In the genomic region with DNA sequence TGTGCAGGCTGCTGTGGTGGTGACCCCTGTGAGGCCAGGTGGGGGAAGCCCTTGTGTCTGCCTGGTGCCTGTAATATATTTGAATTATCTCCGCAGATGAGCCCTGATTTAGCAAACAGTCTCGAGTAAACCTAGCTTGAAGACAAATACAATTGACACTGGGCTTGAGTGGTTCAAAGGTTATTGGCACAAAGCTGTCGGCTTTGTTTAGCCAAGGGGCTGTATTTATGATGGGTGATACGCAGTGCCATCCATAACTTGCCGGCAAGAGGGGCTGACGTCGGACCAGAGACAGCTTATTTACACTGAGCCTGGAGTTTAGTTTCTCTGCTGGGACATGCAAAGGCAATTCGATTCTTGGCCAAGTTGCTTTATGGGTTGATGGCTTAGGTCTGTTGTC, we compare ENCODE assay signal across 1 cellular context.
TF ChIP-seq lines count a peak whose summit lies in the region.

No MANE protein-coding gene starts in this region.

TF ChIP-seq in HepG2, 621 proteins besides CTCF, POLR2A, EP300 and RAD21 (continued from another document and continues in another):
- TF ChIP-seq, protein P1, sequence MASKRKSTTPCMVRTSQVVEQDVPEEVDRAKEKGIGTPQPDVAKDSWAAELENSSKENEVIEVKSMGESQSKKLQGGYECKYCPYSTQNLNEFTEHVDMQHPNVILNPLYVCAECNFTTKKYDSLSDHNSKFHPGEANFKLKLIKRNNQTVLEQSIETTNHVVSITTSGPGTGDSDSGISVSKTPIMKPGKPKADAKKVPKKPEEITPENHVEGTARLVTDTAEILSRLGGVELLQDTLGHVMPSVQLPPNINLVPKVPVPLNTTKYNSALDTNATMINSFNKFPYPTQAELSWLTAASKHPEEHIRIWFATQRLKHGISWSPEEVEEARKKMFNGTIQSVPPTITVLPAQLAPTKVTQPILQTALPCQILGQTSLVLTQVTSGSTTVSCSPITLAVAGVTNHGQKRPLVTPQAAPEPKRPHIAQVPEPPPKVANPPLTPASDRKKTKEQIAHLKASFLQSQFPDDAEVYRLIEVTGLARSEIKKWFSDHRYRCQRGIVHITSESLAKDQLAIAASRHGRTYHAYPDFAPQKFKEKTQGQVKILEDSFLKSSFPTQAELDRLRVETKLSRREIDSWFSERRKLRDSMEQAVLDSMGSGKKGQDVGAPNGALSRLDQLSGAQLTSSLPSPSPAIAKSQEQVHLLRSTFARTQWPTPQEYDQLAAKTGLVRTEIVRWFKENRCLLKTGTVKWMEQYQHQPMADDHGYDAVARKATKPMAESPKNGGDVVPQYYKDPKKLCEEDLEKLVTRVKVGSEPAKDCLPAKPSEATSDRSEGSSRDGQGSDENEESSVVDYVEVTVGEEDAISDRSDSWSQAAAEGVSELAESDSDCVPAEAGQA (IDR thresholded peaks at IDR 0.05; ENCODE audit: low read depth): no peak
- TF ChIP-seq, protein P1 (CRISPR knock-in tag; IDR thresholded peaks at IDR 0.05; ENCODE audit: borderline replicate concordance): no peak
- TF ChIP-seq ZNF75D (CRISPR knock-in tag; IDR thresholded peaks at IDR 0.05; ENCODE audit: borderline replicate concordance): no peak
- TF ChIP-seq, protein P2, sequence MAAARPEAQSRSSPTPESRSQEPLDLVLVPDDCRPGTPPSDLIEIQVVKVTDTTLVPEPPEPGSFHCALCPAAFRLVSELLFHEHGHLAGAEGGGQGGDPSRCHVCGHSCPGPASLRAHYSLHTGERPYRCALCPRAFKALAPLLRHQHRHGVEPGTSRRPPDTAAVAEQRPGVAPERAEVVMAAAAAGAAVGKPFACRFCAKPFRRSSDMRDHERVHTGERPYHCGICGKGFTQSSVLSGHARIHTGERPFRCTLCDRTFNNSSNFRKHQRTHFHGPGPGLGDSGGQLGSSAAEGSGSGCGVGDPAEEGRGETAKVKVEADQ (CRISPR knock-in tag; IDR thresholded peaks at IDR 0.05; ENCODE audit: borderline replicate concordance): peak; percentile 36; the same call in 1 of the 2 replicates
- no peak for TF ChIP-seq SYNCRIP (IDR thresholded peaks at IDR 0.05; ENCODE audit: insufficient read depth, low read depth, low read length)
- TF ChIP-seq, protein P3, sequence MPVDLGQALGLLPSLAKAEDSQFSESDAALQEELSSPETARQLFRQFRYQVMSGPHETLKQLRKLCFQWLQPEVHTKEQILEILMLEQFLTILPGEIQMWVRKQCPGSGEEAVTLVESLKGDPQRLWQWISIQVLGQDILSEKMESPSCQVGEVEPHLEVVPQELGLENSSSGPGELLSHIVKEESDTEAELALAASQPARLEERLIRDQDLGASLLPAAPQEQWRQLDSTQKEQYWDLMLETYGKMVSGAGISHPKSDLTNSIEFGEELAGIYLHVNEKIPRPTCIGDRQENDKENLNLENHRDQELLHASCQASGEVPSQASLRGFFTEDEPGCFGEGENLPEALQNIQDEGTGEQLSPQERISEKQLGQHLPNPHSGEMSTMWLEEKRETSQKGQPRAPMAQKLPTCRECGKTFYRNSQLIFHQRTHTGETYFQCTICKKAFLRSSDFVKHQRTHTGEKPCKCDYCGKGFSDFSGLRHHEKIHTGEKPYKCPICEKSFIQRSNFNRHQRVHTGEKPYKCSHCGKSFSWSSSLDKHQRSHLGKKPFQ (CRISPR knock-in tag; IDR thresholded peaks at IDR 0.05; ENCODE audit: insufficient replicate concordance): no peak
- no peak for TF ChIP-seq ATF1 (CRISPR knock-in tag; IDR thresholded peaks at IDR 0.05)
- no peak for TF ChIP-seq U2AF1 (optimal IDR thresholded peaks at IDR 0.05; ENCODE audit: low read depth, low read length)
- no peak; the same call in 1 of the 2 replicates for TF ChIP-seq ISL2 (CRISPR knock-in tag; IDR thresholded peaks at IDR 0.05)
- TF ChIP-seq RXRB (CRISPR knock-in tag; IDR thresholded peaks at IDR 0.05; ENCODE audit: borderline replicate concordance): 0 out of 2 replicates have a peak, but pooled peaks have one; percentile 27
- TF ChIP-seq, protein P4, sequence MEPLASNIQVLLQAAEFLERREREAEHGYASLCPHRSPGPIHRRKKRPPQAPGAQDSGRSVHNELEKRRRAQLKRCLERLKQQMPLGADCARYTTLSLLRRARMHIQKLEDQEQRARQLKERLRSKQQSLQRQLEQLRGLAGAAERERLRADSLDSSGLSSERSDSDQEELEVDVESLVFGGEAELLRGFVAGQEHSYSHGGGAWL (CRISPR knock-in tag; IDR thresholded peaks at IDR 0.05): no peak
- no peak for TF ChIP-seq ZNF20 (CRISPR knock-in tag; IDR thresholded peaks at IDR 0.05)
- peak; percentile 32; the same call in 1 of the 2 replicates for TF ChIP-seq CREM (IDR thresholded peaks at IDR 0.05)
- no peak for TF ChIP-seq CREM (CRISPR knock-in tag; IDR thresholded peaks at IDR 0.05)
- TF ChIP-seq ZNF264 (CRISPR knock-in tag; IDR thresholded peaks at IDR 0.05): no peak
- no peak for TF ChIP-seq ARHGAP35 (CRISPR knock-in tag; IDR thresholded peaks at IDR 0.05; ENCODE audit: borderline replicate concordance)
- 0 out of 2 replicates have a peak, but pooled peaks have one; percentile 35 for TF ChIP-seq PPARG (CRISPR knock-in tag; conservative IDR thresholded peaks at IDR 0.05)
- TF ChIP-seq DR1 (CRISPR knock-in tag; IDR thresholded peaks at IDR 0.05): 0 out of 2 replicates have a peak, but pooled peaks have one; percentile 20
- TF ChIP-seq, protein P5, sequence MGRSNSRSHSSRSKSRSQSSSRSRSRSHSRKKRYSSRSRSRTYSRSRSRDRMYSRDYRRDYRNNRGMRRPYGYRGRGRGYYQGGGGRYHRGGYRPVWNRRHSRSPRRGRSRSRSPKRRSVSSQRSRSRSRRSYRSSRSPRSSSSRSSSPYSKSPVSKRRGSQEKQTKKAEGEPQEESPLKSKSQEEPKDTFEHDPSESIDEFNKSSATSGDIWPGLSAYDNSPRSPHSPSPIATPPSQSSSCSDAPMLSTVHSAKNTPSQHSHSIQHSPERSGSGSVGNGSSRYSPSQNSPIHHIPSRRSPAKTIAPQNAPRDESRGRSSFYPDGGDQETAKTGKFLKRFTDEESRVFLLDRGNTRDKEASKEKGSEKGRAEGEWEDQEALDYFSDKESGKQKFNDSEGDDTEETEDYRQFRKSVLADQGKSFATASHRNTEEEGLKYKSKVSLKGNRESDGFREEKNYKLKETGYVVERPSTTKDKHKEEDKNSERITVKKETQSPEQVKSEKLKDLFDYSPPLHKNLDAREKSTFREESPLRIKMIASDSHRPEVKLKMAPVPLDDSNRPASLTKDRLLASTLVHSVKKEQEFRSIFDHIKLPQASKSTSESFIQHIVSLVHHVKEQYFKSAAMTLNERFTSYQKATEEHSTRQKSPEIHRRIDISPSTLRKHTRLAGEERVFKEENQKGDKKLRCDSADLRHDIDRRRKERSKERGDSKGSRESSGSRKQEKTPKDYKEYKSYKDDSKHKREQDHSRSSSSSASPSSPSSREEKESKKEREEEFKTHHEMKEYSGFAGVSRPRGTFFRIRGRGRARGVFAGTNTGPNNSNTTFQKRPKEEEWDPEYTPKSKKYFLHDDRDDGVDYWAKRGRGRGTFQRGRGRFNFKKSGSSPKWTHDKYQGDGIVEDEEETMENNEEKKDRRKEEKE (IDR thresholded peaks at IDR 0.05): no peak
- TF ChIP-seq ESRRA (CRISPR knock-in tag; IDR thresholded peaks at IDR 0.05; ENCODE audit: low read depth): no peak
- TF ChIP-seq ZBTB1 (CRISPR knock-in tag; IDR thresholded peaks at IDR 0.05; ENCODE audit: borderline replicate concordance): no peak
- peak; percentile 41; the same call in 1 of the 2 replicates for TF ChIP-seq SOX5 (CRISPR knock-in tag; IDR thresholded peaks at IDR 0.05; ENCODE audit: borderline replicate concordance)
- TF ChIP-seq ZNF572 (CRISPR knock-in tag; IDR thresholded peaks at IDR 0.05): no peak
- TF ChIP-seq ZNF839 (CRISPR knock-in tag; IDR thresholded peaks at IDR 0.05; ENCODE audit: borderline replicate concordance): no peak
- TF ChIP-seq NFE2 (CRISPR knock-in tag; IDR thresholded peaks at IDR 0.05): no peak
- peak; percentile 13; the same call in 1 of the 2 replicates for TF ChIP-seq RXRA (CRISPR knock-in tag; IDR thresholded peaks at IDR 0.05)
- no peak for TF ChIP-seq SAFB2 (CRISPR knock-in tag; IDR thresholded peaks at IDR 0.05; ENCODE audit: borderline replicate concordance, low read depth)
- TF ChIP-seq ZNF552 (CRISPR knock-in tag; IDR thresholded peaks at IDR 0.05; ENCODE audit: borderline replicate concordance): no peak
- TF ChIP-seq RARA (CRISPR knock-in tag; IDR thresholded peaks at IDR 0.05): peak; percentile 41; the same call in 1 of the 2 replicates
- no peak for TF ChIP-seq MIER2 (CRISPR knock-in tag; IDR thresholded peaks at IDR 0.05)
- TF ChIP-seq ZSCAN12 (CRISPR knock-in tag; IDR thresholded peaks at IDR 0.05): no peak
- TF ChIP-seq SALL1 (CRISPR knock-in tag; IDR thresholded peaks at IDR 0.05): peak; percentile 70
- TF ChIP-seq, protein P6, sequence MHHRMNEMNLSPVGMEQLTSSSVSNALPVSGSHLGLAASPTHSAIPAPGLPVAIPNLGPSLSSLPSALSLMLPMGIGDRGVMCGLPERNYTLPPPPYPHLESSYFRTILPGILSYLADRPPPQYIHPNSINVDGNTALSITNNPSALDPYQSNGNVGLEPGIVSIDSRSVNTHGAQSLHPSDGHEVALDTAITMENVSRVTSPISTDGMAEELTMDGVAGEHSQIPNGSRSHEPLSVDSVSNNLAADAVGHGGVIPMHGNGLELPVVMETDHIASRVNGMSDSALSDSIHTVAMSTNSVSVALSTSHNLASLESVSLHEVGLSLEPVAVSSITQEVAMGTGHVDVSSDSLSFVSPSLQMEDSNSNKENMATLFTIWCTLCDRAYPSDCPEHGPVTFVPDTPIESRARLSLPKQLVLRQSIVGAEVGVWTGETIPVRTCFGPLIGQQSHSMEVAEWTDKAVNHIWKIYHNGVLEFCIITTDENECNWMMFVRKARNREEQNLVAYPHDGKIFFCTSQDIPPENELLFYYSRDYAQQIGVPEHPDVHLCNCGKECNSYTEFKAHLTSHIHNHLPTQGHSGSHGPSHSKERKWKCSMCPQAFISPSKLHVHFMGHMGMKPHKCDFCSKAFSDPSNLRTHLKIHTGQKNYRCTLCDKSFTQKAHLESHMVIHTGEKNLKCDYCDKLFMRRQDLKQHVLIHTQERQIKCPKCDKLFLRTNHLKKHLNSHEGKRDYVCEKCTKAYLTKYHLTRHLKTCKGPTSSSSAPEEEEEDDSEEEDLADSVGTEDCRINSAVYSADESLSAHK (CRISPR knock-in tag; IDR thresholded peaks at IDR 0.05; ENCODE audit: borderline replicate concordance): no peak
- TF ChIP-seq, protein P7, sequence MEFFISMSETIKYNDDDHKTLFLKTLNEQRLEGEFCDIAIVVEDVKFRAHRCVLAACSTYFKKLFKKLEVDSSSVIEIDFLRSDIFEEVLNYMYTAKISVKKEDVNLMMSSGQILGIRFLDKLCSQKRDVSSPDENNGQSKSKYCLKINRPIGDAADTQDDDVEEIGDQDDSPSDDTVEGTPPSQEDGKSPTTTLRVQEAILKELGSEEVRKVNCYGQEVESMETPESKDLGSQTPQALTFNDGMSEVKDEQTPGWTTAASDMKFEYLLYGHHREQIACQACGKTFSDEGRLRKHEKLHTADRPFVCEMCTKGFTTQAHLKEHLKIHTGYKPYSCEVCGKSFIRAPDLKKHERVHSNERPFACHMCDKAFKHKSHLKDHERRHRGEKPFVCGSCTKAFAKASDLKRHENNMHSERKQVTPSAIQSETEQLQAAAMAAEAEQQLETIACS (CRISPR knock-in tag; IDR thresholded peaks at IDR 0.05): no peak
- TF ChIP-seq ZNF761 (CRISPR knock-in tag; conservative IDR thresholded peaks at IDR 0.05): no peak
- no peak for TF ChIP-seq PRPF4 (IDR thresholded peaks at IDR 0.05; ENCODE audit: low read depth, low read length, poor library complexity, severe bottlenecking)
- TF ChIP-seq ZNF296 (CRISPR knock-in tag; conservative IDR thresholded peaks at IDR 0.05): no peak
- no peak for TF ChIP-seq REPIN1 (CRISPR knock-in tag; IDR thresholded peaks at IDR 0.05; ENCODE audit: borderline replicate concordance, low read depth)
- TF ChIP-seq MIXL1 (CRISPR knock-in tag; IDR thresholded peaks at IDR 0.05): 0 out of 2 replicates have a peak, but pooled peaks have one; percentile 26
- TF ChIP-seq ZNF10 (CRISPR knock-in tag; IDR thresholded peaks at IDR 0.05; ENCODE audit: borderline replicate concordance, low read depth): no peak
- no peak for TF ChIP-seq RBM39 (IDR thresholded peaks at IDR 0.05; ENCODE audit: low read depth, low read length, poor library complexity, severe bottlenecking)
- TF ChIP-seq PCBP1 (IDR thresholded peaks at IDR 0.05; ENCODE audit: borderline replicate concordance, low read depth, low read length): no peak
- TF ChIP-seq, protein P8, sequence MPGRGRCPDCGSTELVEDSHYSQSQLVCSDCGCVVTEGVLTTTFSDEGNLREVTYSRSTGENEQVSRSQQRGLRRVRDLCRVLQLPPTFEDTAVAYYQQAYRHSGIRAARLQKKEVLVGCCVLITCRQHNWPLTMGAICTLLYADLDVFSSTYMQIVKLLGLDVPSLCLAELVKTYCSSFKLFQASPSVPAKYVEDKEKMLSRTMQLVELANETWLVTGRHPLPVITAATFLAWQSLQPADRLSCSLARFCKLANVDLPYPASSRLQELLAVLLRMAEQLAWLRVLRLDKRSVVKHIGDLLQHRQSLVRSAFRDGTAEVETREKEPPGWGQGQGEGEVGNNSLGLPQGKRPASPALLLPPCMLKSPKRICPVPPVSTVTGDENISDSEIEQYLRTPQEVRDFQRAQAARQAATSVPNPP (CRISPR knock-in tag; IDR thresholded peaks at IDR 0.05): no peak
- TF ChIP-seq, protein P9, sequence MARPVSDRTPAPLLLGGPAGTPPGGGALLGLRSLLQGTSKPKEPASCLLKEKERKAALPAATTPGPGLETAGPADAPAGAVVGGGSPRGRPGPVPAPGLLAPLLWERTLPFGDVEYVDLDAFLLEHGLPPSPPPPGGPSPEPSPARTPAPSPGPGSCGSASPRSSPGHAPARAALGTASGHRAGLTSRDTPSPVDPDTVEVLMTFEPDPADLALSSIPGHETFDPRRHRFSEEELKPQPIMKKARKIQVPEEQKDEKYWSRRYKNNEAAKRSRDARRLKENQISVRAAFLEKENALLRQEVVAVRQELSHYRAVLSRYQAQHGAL (CRISPR knock-in tag; IDR thresholded peaks at IDR 0.05; ENCODE audit: not compliant biosample characterization): no peak
